1 cellular context compared by ENCODE assay signal in genomic region chr20:53656653-53657288, GRCh38.
TF ChIP-seq lines count a peak whose summit lies in the region.

No MANE protein-coding gene starts in this region.

TF ChIP-seq in WTC11, 78 proteins besides CTCF, POLR2A, EP300 and RAD21 (continued from another document):
- TF ChIP-seq AR (CRISPR knock-in tag; IDR thresholded peaks at IDR 0.05) (no peak), MAX (CRISPR knock-in tag; IDR thresholded peaks at IDR 0.05) (no peak), ESRRA (CRISPR knock-in tag; IDR thresholded peaks at IDR 0.05; ENCODE audit: borderline replicate concordance) (no peak), CDX4 (CRISPR knock-in tag; IDR thresholded peaks at IDR 0.05; ENCODE audit: borderline replicate concordance) (no peak), NFE2L1 (CRISPR knock-in tag; IDR thresholded peaks at IDR 0.05) (no peak), E2F5 (CRISPR knock-in tag; IDR thresholded peaks at IDR 0.05) (no peak), PRRX2 (CRISPR knock-in tag; IDR thresholded peaks at IDR 0.05) (no peak), NR1H2 (CRISPR knock-in tag; IDR thresholded peaks at IDR 0.05) (no peak)
TF ChIP-seq in WTC11: peak in this region for 0.
